ENCODE assay signal across 2 cellular contexts in the genomic region with DNA sequence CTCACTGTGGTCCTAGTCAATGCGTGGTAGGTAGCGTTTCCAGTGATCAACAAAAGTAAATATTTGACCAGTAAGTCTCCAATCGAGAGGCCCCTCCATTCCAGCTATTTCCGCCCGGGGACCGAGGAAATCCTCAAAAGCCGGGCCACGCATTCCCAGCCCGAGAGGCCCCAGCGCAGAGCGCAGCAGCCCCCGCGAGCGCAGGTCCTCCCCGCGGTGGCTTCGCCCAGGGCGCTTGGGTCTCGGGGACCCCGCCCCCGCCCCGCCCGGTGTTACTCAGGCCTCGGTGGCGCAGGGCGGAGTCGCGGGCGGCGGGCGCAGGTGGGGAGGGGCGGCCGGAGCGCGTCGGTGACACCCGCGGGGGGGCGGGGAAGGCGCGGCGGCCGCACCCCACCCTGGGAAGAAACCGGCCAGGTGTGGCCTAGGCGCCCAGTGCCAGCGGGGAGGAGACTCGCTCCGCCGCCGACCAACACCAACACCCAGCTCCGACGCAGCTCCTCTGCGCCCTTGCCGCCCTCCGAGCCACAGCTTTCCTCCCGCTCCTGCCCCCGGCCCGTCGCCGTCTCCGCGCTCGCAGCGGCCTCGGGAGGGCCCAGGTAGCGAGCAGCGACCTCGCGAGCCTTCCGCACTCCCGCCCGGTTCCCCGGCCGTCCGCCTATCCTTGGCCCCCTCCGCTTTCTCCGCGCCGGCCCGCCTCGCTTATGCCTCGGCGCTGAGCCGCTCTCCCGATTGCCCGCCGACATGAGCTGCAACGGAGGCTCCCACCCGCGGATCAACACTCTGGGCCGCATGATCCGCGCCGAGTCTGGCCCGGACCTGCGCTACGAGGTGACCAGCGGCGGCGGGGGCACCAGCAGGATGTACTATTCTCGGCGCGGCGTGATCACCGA.
TF ChIP-seq lines count a peak whose summit lies in the region.

A gene with protein sequence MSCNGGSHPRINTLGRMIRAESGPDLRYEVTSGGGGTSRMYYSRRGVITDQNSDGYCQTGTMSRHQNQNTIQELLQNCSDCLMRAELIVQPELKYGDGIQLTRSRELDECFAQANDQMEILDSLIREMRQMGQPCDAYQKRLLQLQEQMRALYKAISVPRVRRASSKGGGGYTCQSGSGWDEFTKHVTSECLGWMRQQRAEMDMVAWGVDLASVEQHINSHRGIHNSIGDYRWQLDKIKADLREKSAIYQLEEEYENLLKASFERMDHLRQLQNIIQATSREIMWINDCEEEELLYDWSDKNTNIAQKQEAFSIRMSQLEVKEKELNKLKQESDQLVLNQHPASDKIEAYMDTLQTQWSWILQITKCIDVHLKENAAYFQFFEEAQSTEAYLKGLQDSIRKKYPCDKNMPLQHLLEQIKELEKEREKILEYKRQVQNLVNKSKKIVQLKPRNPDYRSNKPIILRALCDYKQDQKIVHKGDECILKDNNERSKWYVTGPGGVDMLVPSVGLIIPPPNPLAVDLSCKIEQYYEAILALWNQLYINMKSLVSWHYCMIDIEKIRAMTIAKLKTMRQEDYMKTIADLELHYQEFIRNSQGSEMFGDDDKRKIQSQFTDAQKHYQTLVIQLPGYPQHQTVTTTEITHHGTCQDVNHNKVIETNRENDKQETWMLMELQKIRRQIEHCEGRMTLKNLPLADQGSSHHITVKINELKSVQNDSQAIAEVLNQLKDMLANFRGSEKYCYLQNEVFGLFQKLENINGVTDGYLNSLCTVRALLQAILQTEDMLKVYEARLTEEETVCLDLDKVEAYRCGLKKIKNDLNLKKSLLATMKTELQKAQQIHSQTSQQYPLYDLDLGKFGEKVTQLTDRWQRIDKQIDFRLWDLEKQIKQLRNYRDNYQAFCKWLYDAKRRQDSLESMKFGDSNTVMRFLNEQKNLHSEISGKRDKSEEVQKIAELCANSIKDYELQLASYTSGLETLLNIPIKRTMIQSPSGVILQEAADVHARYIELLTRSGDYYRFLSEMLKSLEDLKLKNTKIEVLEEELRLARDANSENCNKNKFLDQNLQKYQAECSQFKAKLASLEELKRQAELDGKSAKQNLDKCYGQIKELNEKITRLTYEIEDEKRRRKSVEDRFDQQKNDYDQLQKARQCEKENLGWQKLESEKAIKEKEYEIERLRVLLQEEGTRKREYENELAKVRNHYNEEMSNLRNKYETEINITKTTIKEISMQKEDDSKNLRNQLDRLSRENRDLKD (N-terminal part only) (plus strand): TSS at position 497 of the 890 bp plus-strand sequence. CDS start 245 bp downstream, at position 742.

TF ChIP-seq in HEK293, 187 proteins besides CTCF, POLR2A, EP300 and RAD21 (continued from another document):
- TF ChIP-seq, protein P1, sequence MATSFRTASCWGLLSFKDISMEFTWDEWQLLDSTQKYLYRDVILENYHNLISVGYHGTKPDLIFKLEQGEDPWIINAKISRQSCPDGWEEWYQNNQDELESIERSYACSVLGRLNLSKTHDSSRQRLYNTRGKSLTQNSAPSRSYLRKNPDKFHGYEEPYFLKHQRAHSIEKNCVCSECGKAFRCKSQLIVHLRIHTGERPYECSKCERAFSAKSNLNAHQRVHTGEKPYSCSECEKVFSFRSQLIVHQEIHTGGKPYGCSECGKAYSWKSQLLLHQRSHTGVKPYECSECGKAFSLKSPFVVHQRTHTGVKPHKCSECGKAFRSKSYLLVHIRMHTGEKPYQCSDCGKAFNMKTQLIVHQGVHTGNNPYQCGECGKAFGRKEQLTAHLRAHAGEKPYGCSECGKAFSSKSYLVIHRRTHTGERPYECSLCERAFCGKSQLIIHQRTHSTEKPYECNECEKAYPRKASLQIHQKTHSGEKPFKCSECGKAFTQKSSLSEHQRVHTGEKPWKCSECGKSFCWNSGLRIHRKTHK (tag by site-specific recombination; IDR thresholded peaks at IDR 0.05) = no peak
- TF ChIP-seq SP2 (tag by site-specific recombination; IDR thresholded peaks at IDR 0.05) (peak; percentile 65), ZNF341 (tag by site-specific recombination; IDR thresholded peaks at IDR 0.05; ENCODE audit: low read depth) (peak; percentile 45; the same call in 1 of the 2 replicates), ZNF768 (tag by site-specific recombination; IDR thresholded peaks at IDR 0.05) (no peak; the same call in 1 of the 2 replicates), ZBTB48 (tag by site-specific recombination; IDR thresholded peaks at IDR 0.05) (peak; percentile 37)
- TF ChIP-seq, protein P2, sequence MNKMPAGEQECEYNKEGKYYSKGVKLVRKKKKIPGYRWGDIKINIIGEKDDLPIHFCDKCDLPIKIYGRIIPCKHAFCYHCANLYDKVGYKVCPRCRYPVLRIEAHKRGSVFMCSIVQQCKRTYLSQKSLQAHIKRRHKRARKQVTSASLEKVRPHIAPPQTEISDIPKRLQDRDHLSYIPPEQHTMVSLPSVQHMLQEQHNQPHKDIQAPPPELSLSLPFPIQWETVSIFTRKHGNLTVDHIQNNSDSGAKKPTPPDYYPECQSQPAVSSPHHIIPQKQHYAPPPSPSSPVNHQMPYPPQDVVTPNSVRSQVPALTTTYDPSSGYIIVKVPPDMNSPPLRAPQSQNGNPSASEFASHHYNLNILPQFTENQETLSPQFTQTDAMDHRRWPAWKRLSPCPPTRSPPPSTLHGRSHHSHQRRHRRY (tag by site-specific recombination; IDR thresholded peaks at IDR 0.05) = 0 out of 2 replicates have a peak, but pooled peaks have one; percentile 62

TF ChIP-seq in HepG2, 621 proteins besides CTCF, POLR2A, EP300 and RAD21 (continued from another document and continues in another):
- TF ChIP-seq, protein P3, sequence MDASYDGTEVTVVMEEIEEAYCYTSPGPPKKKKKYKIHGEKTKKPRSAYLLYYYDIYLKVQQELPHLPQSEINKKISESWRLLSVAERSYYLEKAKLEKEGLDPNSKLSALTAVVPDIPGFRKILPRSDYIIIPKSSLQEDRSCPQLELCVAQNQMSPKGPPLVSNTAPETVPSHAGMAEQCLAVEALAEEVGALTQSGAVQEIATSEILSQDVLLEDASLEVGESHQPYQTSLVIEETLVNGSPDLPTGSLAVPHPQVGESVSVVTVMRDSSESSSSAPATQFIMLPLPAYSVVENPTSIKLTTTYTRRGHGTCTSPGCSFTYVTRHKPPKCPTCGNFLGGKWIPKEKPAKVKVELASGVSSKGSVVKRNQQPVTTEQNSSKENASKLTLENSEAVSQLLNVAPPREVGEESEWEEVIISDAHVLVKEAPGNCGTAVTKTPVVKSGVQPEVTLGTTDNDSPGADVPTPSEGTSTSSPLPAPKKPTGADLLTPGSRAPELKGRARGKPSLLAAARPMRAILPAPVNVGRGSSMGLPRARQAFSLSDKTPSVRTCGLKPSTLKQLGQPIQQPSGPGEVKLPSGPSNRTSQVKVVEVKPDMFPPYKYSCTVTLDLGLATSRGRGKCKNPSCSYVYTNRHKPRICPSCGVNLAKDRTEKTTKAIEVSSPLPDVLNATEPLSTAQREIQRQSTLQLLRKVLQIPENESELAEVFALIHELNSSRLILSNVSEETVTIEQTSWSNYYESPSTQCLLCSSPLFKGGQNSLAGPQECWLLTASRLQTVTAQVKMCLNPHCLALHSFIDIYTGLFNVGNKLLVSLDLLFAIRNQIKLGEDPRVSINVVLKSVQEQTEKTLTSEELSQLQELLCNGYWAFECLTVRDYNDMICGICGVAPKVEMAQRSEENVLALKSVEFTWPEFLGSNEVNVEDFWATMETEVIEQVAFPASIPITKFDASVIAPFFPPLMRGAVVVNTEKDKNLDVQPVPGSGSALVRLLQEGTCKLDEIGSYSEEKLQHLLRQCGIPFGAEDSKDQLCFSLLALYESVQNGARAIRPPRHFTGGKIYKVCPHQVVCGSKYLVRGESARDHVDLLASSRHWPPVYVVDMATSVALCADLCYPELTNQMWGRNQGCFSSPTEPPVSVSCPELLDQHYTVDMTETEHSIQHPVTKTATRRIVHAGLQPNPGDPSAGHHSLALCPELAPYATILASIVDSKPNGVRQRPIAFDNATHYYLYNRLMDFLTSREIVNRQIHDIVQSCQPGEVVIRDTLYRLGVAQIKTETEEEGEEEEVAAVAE (CRISPR knock-in tag; IDR thresholded peaks at IDR 0.05; ENCODE audit: borderline replicate concordance) = peak; percentile 54; the same call in 1 of the 2 replicates
- TF ChIP-seq ZFP36L2 (CRISPR knock-in tag; IDR thresholded peaks at IDR 0.05) (no peak), ZNF790 (CRISPR knock-in tag; IDR thresholded peaks at IDR 0.05; ENCODE audit: borderline replicate concordance) (peak; percentile 82; the same call in 1 of the 2 replicates), ZNF282 (IDR thresholded peaks at IDR 0.05; ENCODE audit: partially characterized antibody) (no peak), PRMT3 (CRISPR knock-in tag; IDR thresholded peaks at IDR 0.05; ENCODE audit: borderline replicate concordance, low read depth) (no peak), ARNTL (CRISPR knock-in tag; IDR thresholded peaks at IDR 0.05) (peak; percentile 76), RXRB (CRISPR knock-in tag; IDR thresholded peaks at IDR 0.05; ENCODE audit: borderline replicate concordance) (peak; percentile 92), SNAI1 (CRISPR knock-in tag; IDR thresholded peaks at IDR 0.05; ENCODE audit: borderline replicate concordance) (no peak; the same call in 1 of the 2 replicates), KLF9 (CRISPR knock-in tag; IDR thresholded peaks at IDR 0.05; ENCODE audit: low read depth) (no peak), ZNF260 (CRISPR knock-in tag; IDR thresholded peaks at IDR 0.05; ENCODE audit: borderline replicate concordance, low read depth) (no peak), RARA (CRISPR knock-in tag; IDR thresholded peaks at IDR 0.05) (peak; percentile 95), RBM39 (IDR thresholded peaks at IDR 0.05; ENCODE audit: low read depth, low read length, poor library complexity, severe bottlenecking) (no peak)
- TF ChIP-seq, protein P4, sequence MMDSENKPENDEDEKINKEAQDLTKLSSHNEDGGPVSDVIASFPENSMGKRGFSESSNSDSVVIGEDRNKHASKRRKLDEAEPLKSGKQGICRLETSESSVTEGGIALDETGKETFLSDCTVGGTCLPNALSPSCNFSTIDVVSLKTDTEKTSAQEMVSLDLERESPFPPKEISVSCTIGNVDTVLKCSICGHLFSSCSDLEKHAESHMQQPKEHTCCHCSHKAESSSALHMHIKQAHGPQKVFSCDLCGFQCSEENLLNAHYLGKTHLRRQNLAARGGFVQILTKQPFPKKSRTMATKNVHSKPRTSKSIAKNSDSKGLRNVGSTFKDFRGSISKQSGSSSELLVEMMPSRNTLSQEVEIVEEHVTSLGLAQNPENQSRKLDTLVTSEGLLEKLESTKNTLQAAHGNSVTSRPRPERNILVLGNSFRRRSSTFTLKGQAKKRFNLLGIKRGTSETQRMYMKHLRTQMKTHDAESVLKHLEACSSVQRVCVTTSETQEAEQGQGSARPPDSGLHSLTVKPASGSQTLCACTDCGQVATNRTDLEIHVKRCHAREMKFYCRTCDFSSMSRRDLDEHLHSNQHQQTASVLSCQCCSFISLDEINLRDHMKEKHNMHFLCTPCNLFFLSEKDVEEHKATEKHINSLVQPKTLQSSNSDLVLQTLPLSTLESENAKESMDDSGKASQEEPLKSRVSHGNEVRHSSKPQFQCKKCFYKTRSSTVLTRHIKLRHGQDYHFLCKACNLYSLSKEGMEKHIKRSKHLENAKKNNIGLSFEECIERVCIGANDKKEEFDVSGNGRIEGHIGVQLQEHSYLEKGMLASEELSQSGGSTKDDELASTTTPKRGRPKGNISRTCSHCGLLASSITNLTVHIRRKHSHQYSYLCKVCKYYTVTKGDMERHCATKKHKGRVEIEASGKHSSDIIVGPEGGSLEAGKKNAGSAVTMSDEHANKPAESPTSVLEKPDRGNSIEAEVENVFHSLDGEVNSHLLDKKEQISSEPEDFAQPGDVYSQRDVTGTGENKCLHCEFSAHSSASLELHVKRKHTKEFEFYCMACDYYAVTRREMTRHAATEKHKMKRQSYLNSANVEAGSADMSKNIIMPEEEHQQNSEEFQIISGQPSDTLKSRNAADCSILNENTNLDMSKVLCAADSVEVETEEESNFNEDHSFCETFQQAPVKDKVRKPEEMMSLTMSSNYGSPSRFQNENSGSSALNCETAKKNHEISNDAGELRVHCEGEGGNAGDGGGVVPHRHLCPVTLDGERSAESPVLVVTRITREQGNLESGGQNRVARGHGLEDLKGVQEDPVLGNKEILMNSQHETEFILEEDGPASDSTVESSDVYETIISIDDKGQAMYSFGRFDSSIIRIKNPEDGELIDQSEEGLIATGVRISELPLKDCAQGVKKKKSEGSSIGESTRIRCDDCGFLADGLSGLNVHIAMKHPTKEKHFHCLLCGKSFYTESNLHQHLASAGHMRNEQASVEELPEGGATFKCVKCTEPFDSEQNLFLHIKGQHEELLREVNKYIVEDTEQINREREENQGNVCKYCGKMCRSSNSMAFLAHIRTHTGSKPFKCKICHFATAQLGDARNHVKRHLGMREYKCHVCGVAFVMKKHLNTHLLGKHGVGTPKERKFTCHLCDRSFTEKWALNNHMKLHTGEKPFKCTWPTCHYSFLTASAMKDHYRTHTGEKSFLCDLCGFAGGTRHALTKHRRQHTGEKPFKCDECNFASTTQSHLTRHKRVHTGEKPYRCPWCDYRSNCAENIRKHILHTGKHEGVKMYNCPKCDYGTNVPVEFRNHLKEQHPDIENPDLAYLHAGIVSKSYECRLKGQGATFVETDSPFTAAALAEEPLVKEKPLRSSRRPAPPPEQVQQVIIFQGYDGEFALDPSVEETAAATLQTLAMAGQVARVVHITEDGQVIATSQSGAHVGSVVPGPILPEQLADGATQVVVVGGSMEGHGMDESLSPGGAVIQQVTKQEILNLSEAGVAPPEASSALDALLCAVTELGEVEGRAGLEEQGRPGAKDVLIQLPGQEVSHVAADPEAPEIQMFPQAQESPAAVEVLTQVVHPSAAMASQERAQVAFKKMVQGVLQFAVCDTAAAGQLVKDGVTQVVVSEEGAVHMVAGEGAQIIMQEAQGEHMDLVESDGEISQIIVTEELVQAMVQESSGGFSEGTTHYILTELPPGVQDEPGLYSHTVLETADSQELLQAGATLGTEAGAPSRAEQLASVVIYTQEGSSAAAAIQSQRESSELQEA (CRISPR knock-in tag; IDR thresholded peaks at IDR 0.05; ENCODE audit: not compliant biosample characterization) = peak; percentile 55
- TF ChIP-seq, protein P5, sequence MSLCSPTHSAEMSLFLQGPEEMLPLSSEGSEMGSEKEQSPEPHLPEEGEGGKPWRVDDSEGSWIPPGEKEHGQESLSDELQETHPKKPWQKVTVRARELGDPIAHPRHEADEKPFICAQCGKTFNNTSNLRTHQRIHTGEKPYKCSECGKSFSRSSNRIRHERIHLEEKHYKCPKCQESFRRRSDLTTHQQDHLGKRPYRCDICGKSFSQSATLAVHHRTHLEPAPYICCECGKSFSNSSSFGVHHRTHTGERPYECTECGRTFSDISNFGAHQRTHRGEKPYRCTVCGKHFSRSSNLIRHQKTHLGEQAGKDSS (CRISPR knock-in tag; IDR thresholded peaks at IDR 0.05; ENCODE audit: borderline replicate concordance, low read depth) = peak; percentile 91
